Comparison of ENCODE assay signal across 1 cellular context in the genomic region with DNA sequence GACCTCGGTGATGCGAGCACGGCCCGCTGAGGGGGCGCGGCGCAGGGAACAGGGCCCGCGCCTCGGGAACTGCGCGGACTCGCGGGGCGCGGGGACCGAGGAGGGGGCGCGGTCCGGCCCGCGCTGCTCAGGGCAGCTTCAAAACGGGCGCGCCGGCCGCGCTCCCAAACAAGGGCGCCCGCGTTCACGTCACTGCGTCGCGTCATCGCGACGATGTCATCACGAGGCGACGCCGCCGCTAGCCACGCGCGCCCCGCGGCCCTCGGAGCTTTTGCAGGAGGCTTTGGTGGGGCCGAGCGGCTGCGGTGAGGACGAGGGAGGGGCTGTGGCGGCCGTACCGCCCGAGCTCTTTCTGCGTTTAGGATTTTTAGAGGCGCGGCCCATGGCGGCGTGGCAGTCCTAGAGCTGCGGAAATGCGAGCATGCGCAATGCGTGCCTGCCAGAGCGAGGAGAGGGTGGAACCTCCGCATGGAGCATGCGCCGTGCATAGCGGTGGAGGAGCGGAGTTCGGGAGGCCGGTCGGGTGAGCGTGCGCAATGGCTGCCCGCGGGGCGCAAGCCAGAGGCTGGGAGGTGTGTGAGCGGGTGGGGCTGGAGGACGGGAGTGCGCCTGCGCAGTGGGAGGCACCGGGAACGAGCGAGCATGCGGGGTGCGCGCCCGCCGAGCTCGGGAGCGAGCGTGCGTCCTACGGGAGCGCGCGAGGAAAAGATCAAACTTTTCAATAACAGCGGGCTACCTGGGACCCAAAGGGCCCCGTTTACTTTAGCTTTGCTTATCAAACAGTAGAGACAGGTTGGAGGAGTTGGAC.
A peak's percentile ranks its signal among the peaks of the same experiment; 100 is the strongest.
TF ChIP-seq lines count a peak whose summit lies in the region.

A gene with protein sequence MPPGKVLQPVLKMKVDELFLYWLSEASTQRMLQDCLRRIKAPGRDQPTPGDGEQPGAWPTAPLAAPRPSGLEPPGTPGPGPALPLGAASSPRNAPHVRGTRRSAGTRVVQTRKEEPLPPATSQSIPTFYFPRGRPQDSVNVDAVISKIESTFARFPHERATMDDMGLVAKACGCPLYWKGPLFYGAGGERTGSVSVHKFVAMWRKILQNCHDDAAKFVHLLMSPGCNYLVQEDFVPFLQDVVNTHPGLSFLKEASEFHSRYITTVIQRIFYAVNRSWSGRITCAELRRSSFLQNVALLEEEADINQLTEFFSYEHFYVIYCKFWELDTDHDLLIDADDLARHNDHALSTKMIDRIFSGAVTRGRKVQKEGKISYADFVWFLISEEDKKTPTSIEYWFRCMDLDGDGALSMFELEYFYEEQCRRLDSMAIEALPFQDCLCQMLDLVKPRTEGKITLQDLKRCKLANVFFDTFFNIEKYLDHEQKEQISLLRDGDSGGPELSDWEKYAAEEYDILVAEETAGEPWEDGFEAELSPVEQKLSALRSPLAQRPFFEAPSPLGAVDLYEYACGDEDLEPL (minus strand): TSS at position 140 of the 808 bp plus-strand sequence. CDS start 216 bp downstream, outside the sequence.

TF ChIP-seq in HepG2, 621 proteins besides CTCF, POLR2A, EP300 and RAD21 (continued from another document and continues in another):
- TF ChIP-seq, protein P1, sequence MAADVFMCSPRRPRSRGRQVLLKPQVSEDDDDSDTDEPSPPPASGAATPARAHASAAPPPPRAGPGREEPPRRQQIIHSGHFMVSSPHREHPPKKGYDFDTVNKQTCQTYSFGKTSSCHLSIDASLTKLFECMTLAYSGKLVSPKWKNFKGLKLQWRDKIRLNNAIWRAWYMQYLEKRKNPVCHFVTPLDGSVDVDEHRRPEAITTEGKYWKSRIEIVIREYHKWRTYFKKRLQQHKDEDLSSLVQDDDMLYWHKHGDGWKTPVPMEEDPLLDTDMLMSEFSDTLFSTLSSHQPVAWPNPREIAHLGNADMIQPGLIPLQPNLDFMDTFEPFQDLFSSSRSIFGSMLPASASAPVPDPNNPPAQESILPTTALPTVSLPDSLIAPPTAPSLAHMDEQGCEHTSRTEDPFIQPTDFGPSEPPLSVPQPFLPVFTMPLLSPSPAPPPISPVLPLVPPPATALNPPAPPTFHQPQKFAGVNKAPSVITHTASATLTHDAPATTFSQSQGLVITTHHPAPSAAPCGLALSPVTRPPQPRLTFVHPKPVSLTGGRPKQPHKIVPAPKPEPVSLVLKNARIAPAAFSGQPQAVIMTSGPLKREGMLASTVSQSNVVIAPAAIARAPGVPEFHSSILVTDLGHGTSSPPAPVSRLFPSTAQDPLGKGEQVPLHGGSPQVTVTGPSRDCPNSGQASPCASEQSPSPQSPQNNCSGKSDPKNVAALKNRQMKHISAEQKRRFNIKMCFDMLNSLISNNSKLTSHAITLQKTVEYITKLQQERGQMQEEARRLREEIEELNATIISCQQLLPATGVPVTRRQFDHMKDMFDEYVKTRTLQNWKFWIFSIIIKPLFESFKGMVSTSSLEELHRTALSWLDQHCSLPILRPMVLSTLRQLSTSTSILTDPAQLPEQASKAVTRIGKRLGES (CRISPR knock-in tag; IDR thresholded peaks at IDR 0.05; ENCODE audit: borderline replicate concordance) = peak; percentile 64; the same call in 1 of the 2 replicates
- TF ChIP-seq ELF1 (CRISPR knock-in tag; IDR thresholded peaks at IDR 0.05) = peak; percentile 59
- no peak for TF ChIP-seq ZNF10 (CRISPR knock-in tag; IDR thresholded peaks at IDR 0.05; ENCODE audit: borderline replicate concordance, low read depth)
- peak; percentile 72 for TF ChIP-seq TGIF2 (CRISPR knock-in tag; IDR thresholded peaks at IDR 0.05)
- TF ChIP-seq, protein P2, sequence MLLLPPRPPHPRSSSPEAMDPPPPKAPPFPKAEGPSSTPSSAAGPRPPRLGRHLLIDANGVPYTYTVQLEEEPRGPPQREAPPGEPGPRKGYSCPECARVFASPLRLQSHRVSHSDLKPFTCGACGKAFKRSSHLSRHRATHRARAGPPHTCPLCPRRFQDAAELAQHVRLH (CRISPR knock-in tag; IDR thresholded peaks at IDR 0.05; ENCODE audit: borderline replicate concordance, low read depth) = peak; percentile 93
- TF ChIP-seq ZNF484 (CRISPR knock-in tag; IDR thresholded peaks at IDR 0.05; ENCODE audit: borderline replicate concordance, low read depth) = no peak
- TF ChIP-seq, protein P3, sequence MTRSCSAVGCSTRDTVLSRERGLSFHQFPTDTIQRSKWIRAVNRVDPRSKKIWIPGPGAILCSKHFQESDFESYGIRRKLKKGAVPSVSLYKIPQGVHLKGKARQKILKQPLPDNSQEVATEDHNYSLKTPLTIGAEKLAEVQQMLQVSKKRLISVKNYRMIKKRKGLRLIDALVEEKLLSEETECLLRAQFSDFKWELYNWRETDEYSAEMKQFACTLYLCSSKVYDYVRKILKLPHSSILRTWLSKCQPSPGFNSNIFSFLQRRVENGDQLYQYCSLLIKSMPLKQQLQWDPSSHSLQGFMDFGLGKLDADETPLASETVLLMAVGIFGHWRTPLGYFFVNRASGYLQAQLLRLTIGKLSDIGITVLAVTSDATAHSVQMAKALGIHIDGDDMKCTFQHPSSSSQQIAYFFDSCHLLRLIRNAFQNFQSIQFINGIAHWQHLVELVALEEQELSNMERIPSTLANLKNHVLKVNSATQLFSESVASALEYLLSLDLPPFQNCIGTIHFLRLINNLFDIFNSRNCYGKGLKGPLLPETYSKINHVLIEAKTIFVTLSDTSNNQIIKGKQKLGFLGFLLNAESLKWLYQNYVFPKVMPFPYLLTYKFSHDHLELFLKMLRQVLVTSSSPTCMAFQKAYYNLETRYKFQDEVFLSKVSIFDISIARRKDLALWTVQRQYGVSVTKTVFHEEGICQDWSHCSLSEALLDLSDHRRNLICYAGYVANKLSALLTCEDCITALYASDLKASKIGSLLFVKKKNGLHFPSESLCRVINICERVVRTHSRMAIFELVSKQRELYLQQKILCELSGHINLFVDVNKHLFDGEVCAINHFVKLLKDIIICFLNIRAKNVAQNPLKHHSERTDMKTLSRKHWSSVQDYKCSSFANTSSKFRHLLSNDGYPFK (CRISPR knock-in tag; IDR thresholded peaks at IDR 0.05; ENCODE audit: borderline replicate concordance) = peak; percentile 93
- no peak for TF ChIP-seq TAF15 (IDR thresholded peaks at IDR 0.05; ENCODE audit: low read depth, low read length, poor library complexity, severe bottlenecking)
- no peak for TF ChIP-seq NR3C1 (CRISPR knock-in tag; IDR thresholded peaks at IDR 0.05)
- TF ChIP-seq SP140L (CRISPR knock-in tag; IDR thresholded peaks at IDR 0.05; ENCODE audit: borderline replicate concordance) = no peak
- TF ChIP-seq RORA (CRISPR knock-in tag; IDR thresholded peaks at IDR 0.05) = no peak
- TF ChIP-seq ZNF773 (CRISPR knock-in tag; IDR thresholded peaks at IDR 0.05; ENCODE audit: borderline replicate concordance) = 0 out of 2 replicates have a peak, but pooled peaks have one; percentile 53
- no peak for TF ChIP-seq NFRKB (IDR thresholded peaks at IDR 0.05)
- TF ChIP-seq NFIB (CRISPR knock-in tag; IDR thresholded peaks at IDR 0.05; ENCODE audit: borderline replicate concordance) = no peak
- TF ChIP-seq TOE1 (CRISPR knock-in tag; IDR thresholded peaks at IDR 0.05) = 0 out of 2 replicates have a peak, but pooled peaks have one; percentile 62
- TF ChIP-seq MIER2 (CRISPR knock-in tag; IDR thresholded peaks at IDR 0.05) = no peak
- TF ChIP-seq, protein P4, sequence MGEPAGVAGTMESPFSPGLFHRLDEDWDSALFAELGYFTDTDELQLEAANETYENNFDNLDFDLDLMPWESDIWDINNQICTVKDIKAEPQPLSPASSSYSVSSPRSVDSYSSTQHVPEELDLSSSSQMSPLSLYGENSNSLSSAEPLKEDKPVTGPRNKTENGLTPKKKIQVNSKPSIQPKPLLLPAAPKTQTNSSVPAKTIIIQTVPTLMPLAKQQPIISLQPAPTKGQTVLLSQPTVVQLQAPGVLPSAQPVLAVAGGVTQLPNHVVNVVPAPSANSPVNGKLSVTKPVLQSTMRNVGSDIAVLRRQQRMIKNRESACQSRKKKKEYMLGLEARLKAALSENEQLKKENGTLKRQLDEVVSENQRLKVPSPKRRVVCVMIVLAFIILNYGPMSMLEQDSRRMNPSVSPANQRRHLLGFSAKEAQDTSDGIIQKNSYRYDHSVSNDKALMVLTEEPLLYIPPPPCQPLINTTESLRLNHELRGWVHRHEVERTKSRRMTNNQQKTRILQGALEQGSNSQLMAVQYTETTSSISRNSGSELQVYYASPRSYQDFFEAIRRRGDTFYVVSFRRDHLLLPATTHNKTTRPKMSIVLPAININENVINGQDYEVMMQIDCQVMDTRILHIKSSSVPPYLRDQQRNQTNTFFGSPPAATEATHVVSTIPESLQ (CRISPR knock-in tag; conservative IDR thresholded peaks at IDR 0.05) = no peak
- peak; percentile 78; the same call in 1 of the 2 replicates for TF ChIP-seq PITX1 (CRISPR knock-in tag; IDR thresholded peaks at IDR 0.05)
- TF ChIP-seq ZNF143 (CRISPR knock-in tag; IDR thresholded peaks at IDR 0.05) = no peak; the same call in 1 of the 2 replicates
- peak; percentile 52; the same call in 1 of the 2 replicates for TF ChIP-seq ZBTB3 (CRISPR knock-in tag; IDR thresholded peaks at IDR 0.05; ENCODE audit: borderline replicate concordance, low read depth)
- TF ChIP-seq, protein P5, sequence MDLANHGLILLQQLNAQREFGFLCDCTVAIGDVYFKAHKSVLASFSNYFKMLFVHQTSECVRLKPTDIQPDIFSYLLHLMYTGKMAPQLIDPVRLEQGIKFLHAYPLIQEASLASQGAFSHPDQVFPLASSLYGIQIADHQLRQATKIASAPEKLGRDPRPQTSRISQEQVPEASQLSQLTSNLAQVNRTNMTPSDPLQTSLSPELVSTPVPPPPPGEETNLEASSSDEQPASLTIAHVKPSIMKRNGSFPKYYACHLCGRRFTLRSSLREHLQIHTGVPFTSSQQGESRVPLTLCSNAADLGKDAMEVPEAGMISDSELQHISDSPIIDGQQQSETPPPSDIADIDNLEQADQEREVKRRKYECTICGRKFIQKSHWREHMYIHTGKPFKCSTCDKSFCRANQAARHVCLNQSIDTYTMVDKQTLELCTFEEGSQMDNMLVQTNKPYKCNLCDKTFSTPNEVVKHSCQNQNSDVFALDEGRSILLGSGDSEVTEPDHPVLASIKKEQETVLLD (CRISPR knock-in tag; IDR thresholded peaks at IDR 0.05; ENCODE audit: low read depth) = peak; percentile 50; the same call in 1 of the 2 replicates
- no peak for TF ChIP-seq JDP2 (CRISPR knock-in tag; IDR thresholded peaks at IDR 0.05; ENCODE audit: borderline replicate concordance)
- peak; percentile 96 for TF ChIP-seq KMT2B (CRISPR knock-in tag; IDR thresholded peaks at IDR 0.05)
- TF ChIP-seq RARG (CRISPR knock-in tag; IDR thresholded peaks at IDR 0.05; ENCODE audit: low read depth) = no peak
- no peak for TF ChIP-seq GTF2F1 (IDR thresholded peaks at IDR 0.05; ENCODE audit: low read length)
- TF ChIP-seq JUNB (CRISPR knock-in tag; IDR thresholded peaks at IDR 0.05; ENCODE audit: borderline replicate concordance) = no peak
- peak; percentile 86 for TF ChIP-seq KMT2A (CRISPR knock-in tag; IDR thresholded peaks at IDR 0.05)
- TF ChIP-seq, protein P6, sequence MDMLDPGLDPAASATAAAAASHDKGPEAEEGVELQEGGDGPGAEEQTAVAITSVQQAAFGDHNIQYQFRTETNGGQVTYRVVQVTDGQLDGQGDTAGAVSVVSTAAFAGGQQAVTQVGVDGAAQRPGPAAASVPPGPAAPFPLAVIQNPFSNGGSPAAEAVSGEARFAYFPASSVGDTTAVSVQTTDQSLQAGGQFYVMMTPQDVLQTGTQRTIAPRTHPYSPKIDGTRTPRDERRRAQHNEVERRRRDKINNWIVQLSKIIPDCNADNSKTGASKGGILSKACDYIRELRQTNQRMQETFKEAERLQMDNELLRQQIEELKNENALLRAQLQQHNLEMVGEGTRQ (IDR thresholded peaks at IDR 0.05; ENCODE audit: low read depth, low read length) = no peak
- TF ChIP-seq, protein P6 (CRISPR knock-in tag; IDR thresholded peaks at IDR 0.05; ENCODE audit: borderline replicate concordance) = peak; percentile 54; the same call in 1 of the 2 replicates
- TF ChIP-seq, protein P7, sequence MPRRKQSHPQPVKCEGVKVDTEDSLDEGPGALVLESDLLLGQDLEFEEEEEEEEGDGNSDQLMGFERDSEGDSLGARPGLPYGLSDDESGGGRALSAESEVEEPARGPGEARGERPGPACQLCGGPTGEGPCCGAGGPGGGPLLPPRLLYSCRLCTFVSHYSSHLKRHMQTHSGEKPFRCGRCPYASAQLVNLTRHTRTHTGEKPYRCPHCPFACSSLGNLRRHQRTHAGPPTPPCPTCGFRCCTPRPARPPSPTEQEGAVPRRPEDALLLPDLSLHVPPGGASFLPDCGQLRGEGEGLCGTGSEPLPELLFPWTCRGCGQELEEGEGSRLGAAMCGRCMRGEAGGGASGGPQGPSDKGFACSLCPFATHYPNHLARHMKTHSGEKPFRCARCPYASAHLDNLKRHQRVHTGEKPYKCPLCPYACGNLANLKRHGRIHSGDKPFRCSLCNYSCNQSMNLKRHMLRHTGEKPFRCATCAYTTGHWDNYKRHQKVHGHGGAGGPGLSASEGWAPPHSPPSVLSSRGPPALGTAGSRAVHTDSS (CRISPR knock-in tag; conservative IDR thresholded peaks at IDR 0.05) = peak; percentile 96; the same call in 1 of the 2 replicates
- no peak for TF ChIP-seq U2AF2 (IDR thresholded peaks at IDR 0.05; ENCODE audit: low read depth, low read length)
- no peak for TF ChIP-seq NCOA5 (CRISPR knock-in tag; IDR thresholded peaks at IDR 0.05)
- 0 out of 2 replicates have a peak, but pooled peaks have one; percentile 41 for TF ChIP-seq FOXJ3 (CRISPR knock-in tag; IDR thresholded peaks at IDR 0.05; ENCODE audit: borderline replicate concordance)
- TF ChIP-seq CCAR2 (optimal IDR thresholded peaks at IDR 0.05; ENCODE audit: low read depth, low read length) = no peak
- TF ChIP-seq, protein P8, sequence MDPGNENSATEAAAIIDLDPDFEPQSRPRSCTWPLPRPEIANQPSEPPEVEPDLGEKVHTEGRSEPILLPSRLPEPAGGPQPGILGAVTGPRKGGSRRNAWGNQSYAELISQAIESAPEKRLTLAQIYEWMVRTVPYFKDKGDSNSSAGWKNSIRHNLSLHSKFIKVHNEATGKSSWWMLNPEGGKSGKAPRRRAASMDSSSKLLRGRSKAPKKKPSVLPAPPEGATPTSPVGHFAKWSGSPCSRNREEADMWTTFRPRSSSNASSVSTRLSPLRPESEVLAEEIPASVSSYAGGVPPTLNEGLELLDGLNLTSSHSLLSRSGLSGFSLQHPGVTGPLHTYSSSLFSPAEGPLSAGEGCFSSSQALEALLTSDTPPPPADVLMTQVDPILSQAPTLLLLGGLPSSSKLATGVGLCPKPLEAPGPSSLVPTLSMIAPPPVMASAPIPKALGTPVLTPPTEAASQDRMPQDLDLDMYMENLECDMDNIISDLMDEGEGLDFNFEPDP (CRISPR knock-in tag; conservative IDR thresholded peaks at IDR 0.05) = no peak
- TF ChIP-seq ZNF703 (CRISPR knock-in tag; IDR thresholded peaks at IDR 0.05; ENCODE audit: borderline replicate concordance) = no peak
- TF ChIP-seq ZNF256 (CRISPR knock-in tag; conservative IDR thresholded peaks at IDR 0.05) = peak; percentile 78
- peak; percentile 98 for TF ChIP-seq SAP130 (CRISPR knock-in tag; IDR thresholded peaks at IDR 0.05; ENCODE audit: low read depth)
- no peak for TF ChIP-seq NFE2L2 (IDR thresholded peaks at IDR 0.05; ENCODE audit: low read length)
- TF ChIP-seq ARID2 (CRISPR knock-in tag; IDR thresholded peaks at IDR 0.05; ENCODE audit: borderline replicate concordance) = no peak
- TF ChIP-seq ZNF879 (CRISPR knock-in tag; IDR thresholded peaks at IDR 0.05) = no peak
